ENCODE assay signal across 8 cellular contexts in genomic region chrX:101051549-101052302, GRCh38. TPM values are rescaled to one million over a fixed set of nuclear protein-coding genes. Genes with fewer than 3 reads are reported as not detected.
A peak's percentile ranks its signal among the peaks of the same experiment; 100 is the strongest.
DNase-seq lines count a peak whose midpoint lies in the region; ATAC-seq and TF ChIP-seq lines count a peak whose summit lies in the region.

TSS of gene TRMT2B (minus strand) at chrX:101052111. CDS start at chrX:101042289, 9,822 bp downstream.

- 0% methylated on average over 32 of the region's 43 CpGs for whole genome bisulfite sequencing in right cardiac atrium

- H3K9me3 ChIP-seq in right cardiac atrium (ENCODE audit: control insufficient read depth, low read length) (no peaks in the 10 kb centered on the region), vagina (no peaks in the 10 kb centered on the region)

- no peaks in the 10 kb centered on the region for H3K4me1 ChIP-seq in right cardiac atrium (ENCODE audit: control insufficient read depth, insufficient read depth, low read length)
- H3K4me1 ChIP-seq in vagina, result no peaks in the 10 kb centered on the region

- no peak for TF ChIP-seq POLR2A in vagina (IDR thresholded peaks at IDR 0.05)

- peak within 1 kb of the TSS; percentile 85 for H3K4me3 Mint-ChIP-seq in T-helper 1 cell treated with Interleukin-12 subunit alpha and Interleukin-12 subunit beta and Interleukin-4 antibody, amounts not matched to agents 30 μg/mL and 1 μg/mL, for 36 hours

- peak within 1 kb of the TSS; percentile 98 for H3K27ac Mint-ChIP-seq in T-helper 1 cell treated with Interleukin-12 subunit alpha and Interleukin-12 subunit beta and Interleukin-4 antibody, amounts not matched to agents 30 μg/mL and 1 μg/mL, for 36 hours

- intact Hi-C loops in right cardiac atrium (cut with DNase I), result no loop called here
- intact Hi-C loops in vagina (cut with DNase I), result no loop called here

- DNase-seq in GM13977 (ENCODE audit: low spot score) (peak; percentile 72), NCI-H1417 treated with DMSO at 0.1 percent for 48 hours (lab: John Stamatoyannopoulos, UW) (peak; percentile 28), amygdala (lab: John Stamatoyannopoulos, UW) (peak; percentile 1 to 78 (median 36)), right cardiac atrium (peak; percentile 81 to 91 (median 90)), putamen (ENCODE audit: low spot score) (peak; percentile 75), vagina (ENCODE audit: extremely low spot score in 2 of 2) (peak in 1 of 2 donors; percentile 86)

- H3K27ac ChIP-seq in right cardiac atrium (ENCODE audit: low read length) (peak within 1 kb of the TSS; percentile 75), vagina (peak within 1 kb of the TSS; percentile 80)

- H3K36me3 Mint-ChIP-seq in T-helper 1 cell treated with Interleukin-12 subunit alpha and Interleukin-12 subunit beta and Interleukin-4 antibody, amounts not matched to agents 30 μg/mL and 1 μg/mL, for 36 hours (ENCODE audit: low read depth), result peaks cover 9% of the 10 kb centered on the region

- H3K9me3 Mint-ChIP-seq in T-helper 1 cell treated with Interleukin-12 subunit alpha and Interleukin-12 subunit beta and Interleukin-4 antibody, amounts not matched to agents 30 μg/mL and 1 μg/mL, for 36 hours, result no peaks in the 10 kb centered on the region

- ATAC-seq in HG02798 (IDR thresholded peaks at IDR 0.05; ENCODE audit: poor library complexity, unreplicated experiment), result peak; percentile 95
- peak; percentile 99 to 100 for ATAC-seq in right cardiac atrium

- in situ Hi-C loops in GM13977 (cut with MboI; ENCODE audit: low pct_unique_long_range_greater_than_20kb, low sequenced_read_pairs, unreplicated experiment), result no loop called here

- H3K27me3 ChIP-seq in right cardiac atrium (ENCODE audit: control insufficient read depth, insufficient read depth) (no peaks in the 10 kb centered on the region), vagina (no peaks in the 10 kb centered on the region)

- H3K4me1 Mint-ChIP-seq in T-helper 1 cell treated with Interleukin-12 subunit alpha and Interleukin-12 subunit beta and Interleukin-4 antibody, amounts not matched to agents 30 μg/mL and 1 μg/mL, for 36 hours (ENCODE audit: low read depth), result peaks cover 13% of the 10 kb centered on the region

- H3K4me3 ChIP-seq in right cardiac atrium (ENCODE audit: low read length), result peak within 1 kb of the TSS; percentile 62
- H3K4me3 ChIP-seq in vagina, result peak within 1 kb of the TSS; percentile 51 to 58

- no peaks in the 10 kb centered on the region for H3K27me3 Mint-ChIP-seq in T-helper 1 cell treated with Interleukin-12 subunit alpha and Interleukin-12 subunit beta and Interleukin-4 antibody, amounts not matched to agents 30 μg/mL and 1 μg/mL, for 36 hours (ENCODE audit: low read depth)

- H3K36me3 ChIP-seq in vagina, result no peaks in the 10 kb centered on the region

- TF ChIP-seq CTCF in GM13977 (IDR thresholded peaks at IDR 0.05; ENCODE audit: extremely low read depth, insufficient read depth, missing control alignments) (no peak), vagina (IDR thresholded peaks at IDR 0.05) (no peak)

RNA-seq across cellular contexts. Expression of gene TRMT2B, which starts in this region (rescaled TPM):
- total RNA-seq in right cardiac atrium (10 to 100 TPM; 19.4 to 22.6 (median 21.0) TPM), vagina (10.3 TPM)
- 14.7 TPM for polyA plus RNA-seq in right cardiac atrium
